21 cellular contexts compared by ENCODE assay signal in genomic region chr2:37458133-37458532, GRCh38.
DNase-seq lines count a peak whose midpoint lies in the region; ATAC-seq and TF ChIP-seq lines count a peak whose summit lies in the region.
"Had no signal": no experiment of that assay in that cellular context is flagged by ENCODE, and none has a peak within 500 bp of the region (broad histone marks: within the 10 kb centered on the region; RNA-seq: fewer than 3 reads in every experiment).

No MANE protein-coding gene starts in this region.

- H3K27ac Mint-ChIP-seq in T-helper 17 cell (peak overlapping the region; percentile 97), immature natural killer cell (peak overlapping the region in 4 of 6 donors; percentile 12 to 86 (median 26))

- no peak overlapping the region for H2AK9ac ChIP-seq in IMR-90 (replicated peaks; ENCODE audit: low read depth, low read length, poor library complexity)

- H3F3A ChIP-seq in smooth muscle cell (ENCODE audit: low read depth): peaks cover 20% of the 10 kb centered on the region

- CTCF ChIA-PET in IMR-90 (lab: Yijun Ruan, JAX): no interaction called here

- peak overlapping the region; percentile 90; the same call in 1 of the 2 replicates for H3K4ac ChIP-seq in IMR-90 (ENCODE audit: low read depth, low read length)

- H3K9me1 ChIP-seq in IMR-90 (ENCODE audit: insufficient read depth, low read length): peaks cover 20% of the 10 kb centered on the region; the same call in 1 of the 2 replicates

- H3K4me2 ChIP-seq in IMR-90 (ENCODE audit: low read depth, low read length) (no peak overlapping the region), smooth muscle cell (peak overlapping the region; percentile 55)
- H3K4me2 ChIP-seq: BLaER1 had no signal

- H4K8ac ChIP-seq in IMR-90 (ENCODE audit: low read depth in 2 of 2, low read length in 2 of 2): peak overlapping the region in 1 of 2 experiments; percentile 17; a peak in 2 of 4 replicates

- H3K9me3 ChIP-seq in IMR-90 (ENCODE audit: control insufficient read depth, insufficient read depth, low read length): no peaks in the 10 kb centered on the region
- no peaks in the 10 kb centered on the region for H3K9me3 ChIP-seq in T-helper 17 cell (ENCODE audit: control insufficient read depth, low read length, poor library complexity, severe bottlenecking)
- no peaks in the 10 kb centered on the region for H3K9me3 ChIP-seq in smooth muscle cell (replicated peaks; ENCODE audit: low read depth)
- H3K9me3 ChIP-seq: Peyer's patch had no signal

- no peak overlapping the region for H3K56ac ChIP-seq in IMR-90 (ENCODE audit: extremely low read depth, insufficient read depth, low read length)

- H4K20me1 ChIP-seq in IMR-90 (ENCODE audit: insufficient read depth, low read length): peaks cover 9% of the 10 kb centered on the region; the same call in 1 of the 2 replicates
- H4K20me1 ChIP-seq in smooth muscle cell (ENCODE audit: low read depth): no peaks in the 10 kb centered on the region
- H4K20me1 ChIP-seq: BLaER1 had no signal

- intact Hi-C loops in IMR-90 (cut with micrococcal nuclease): no loop called here

- H3K14ac ChIP-seq in IMR-90 (replicated peaks; ENCODE audit: low read depth, low read length): no peak overlapping the region; the same call in 1 of the 2 replicates

- no peaks in the 10 kb centered on the region for H3K79me2 ChIP-seq in smooth muscle cell (ENCODE audit: low read depth)

- WGBS in IMR-90 (ENCODE audit: extremely low coverage in 2 of 2, insufficient read length in 1 of 2), 2 experiments: no CpG with 5 or more reads among the region's 2 CpGs
- WGBS in smooth muscle cell (ENCODE audit: low lambda C conversion rate): 100% methylated on average over 2 of the region's 2 CpGs

- dilution Hi-C loops in IMR-90 (cut with HindIII; ENCODE audit: low sequenced_read_pairs, unreplicated experiment): no loop called here

- H4K5ac ChIP-seq in IMR-90 (ENCODE audit: low read depth, low read length): no peak overlapping the region

- in situ Hi-C loops in IMR-90 (cut with MboI; ENCODE audit: low sequenced_read_pairs): no loop called here

- DNase-seq in IMR-90 (no peak), T-helper 17 cell (no peak), immature natural killer cell (no peak), smooth muscle cell (lab: John Stamatoyannopoulos, UW; ENCODE audit: unreplicated experiment) (no peak)
- DNase-seq: ACHN; CD4-positive, alpha-beta memory T cell; GOT3; KBM-7; NCI-H1092; NCI-H1436; NCI-H187 treated with DMSO at 0.1 percent for 48 hours; NCI-H2227 treated with DMSO at 0.1 percent for 48 hours; NCI-H510A treated with DMSO at 0.1 percent for 48 hours; NCI-H774; NK-92 treated with Interleukin-12 subunit alpha and Interleukin-12 subunit beta, amount 100 ng/mL, for 24 hours; Peyer's patch had no signal

- peak overlapping the region; percentile 75 for H2BK5ac ChIP-seq in IMR-90 (ENCODE audit: low read depth, low read length, poor library complexity, severe bottlenecking)

- H3K27me3 Mint-ChIP-seq in T-helper 17 cell (no peaks in the 10 kb centered on the region), immature natural killer cell (ENCODE audit: low read depth in 3 of 3) (peaks cover 0 to 4% (median 2%) of the 10 kb centered on the region in 3 donors)
- H3K27me3 Mint-ChIP-seq: CD4-positive, alpha-beta memory T cell had no signal

- peak overlapping the region; percentile 43; the same call in 1 of the 2 replicates for H3K23ac ChIP-seq in IMR-90 (ENCODE audit: low read depth, low read length)

- H2AK5ac ChIP-seq in IMR-90 (ENCODE audit: low read depth, low read length): peak overlapping the region; percentile 58; the same call in 1 of the 2 replicates

- no peak for TF ChIP-seq POLR2A in IMR-90 (IDR thresholded peaks at IDR 0.05; ENCODE audit: low read depth, low read length)

- H3K4me1 ChIP-seq in IMR-90 (ENCODE audit: control insufficient read depth, insufficient read depth, low read length) (peaks cover 30% of the 10 kb centered on the region), smooth muscle cell (ENCODE audit: low read depth) (peaks cover 15% of the 10 kb centered on the region)
- H3K4me1 ChIP-seq: Peyer's patch had no signal

- no peak overlapping the region for H3K4me3 Mint-ChIP-seq in T-helper 17 cell
- no peak overlapping the region for H3K4me3 Mint-ChIP-seq in immature natural killer cell

- H3K9me3 Mint-ChIP-seq in immature natural killer cell: no peaks in the 10 kb centered on the region

- H3K9ac ChIP-seq in IMR-90 (ENCODE audit: low read depth, low read length) (no peak overlapping the region), smooth muscle cell (ENCODE audit: low read depth) (no peak overlapping the region)
- H3K9ac ChIP-seq: BLaER1 had no signal

- H3K4me3 ChIP-seq in IMR-90 (ENCODE audit: insufficient read depth, low read depth, low read length): no peak overlapping the region
- no peak overlapping the region for H3K4me3 ChIP-seq in smooth muscle cell
- H3K4me3 ChIP-seq: BLaER1, Peyer's patch had no signal

- peak overlapping the region; percentile 0; the same call in 1 of the 2 replicates for H2BK20ac ChIP-seq in IMR-90 (ENCODE audit: low read depth, low read length)

- H3K4me1 Mint-ChIP-seq in T-helper 17 cell: peaks cover 54% of the 10 kb centered on the region
- H3K4me1 Mint-ChIP-seq in immature natural killer cell: peaks cover 67 to 71% of the 10 kb centered on the region in 2 donors

- peak overlapping the region; percentile 6; the same call in 1 of the 2 replicates for H3K18ac ChIP-seq in IMR-90 (ENCODE audit: low read depth, low read length)

- H3K36me3 ChIP-seq in IMR-90 (ENCODE audit: control insufficient read depth, insufficient read depth, low read length) (no peaks in the 10 kb centered on the region), smooth muscle cell (ENCODE audit: low read depth) (no peaks in the 10 kb centered on the region)
- H3K36me3 ChIP-seq: BLaER1, Peyer's patch had no signal

- TF ChIP-seq CTCF in IMR-90 (conservative IDR thresholded peaks at IDR 0.05; ENCODE audit: low read depth, low read length) (no peak), smooth muscle cell (IDR thresholded peaks at IDR 0.05; ENCODE audit: borderline replicate concordance, insufficient read depth, poor library complexity, severe bottlenecking) (no peak)

- H3K36me3 Mint-ChIP-seq in T-helper 17 cell (ENCODE audit: low read depth) (no peaks in the 10 kb centered on the region), immature natural killer cell (no peaks in the 10 kb centered on the region)
- H3K36me3 Mint-ChIP-seq: CD4-positive, alpha-beta memory T cell had no signal

- peak overlapping the region; percentile 16; the same call in 1 of the 2 replicates for H4K91ac ChIP-seq in IMR-90 (ENCODE audit: insufficient read depth, low read depth, low read length)

- H2BK15ac ChIP-seq in IMR-90 (ENCODE audit: low read depth, low read length): peak overlapping the region; percentile 95; the same call in 2 of the 3 replicates

- peaks cover 0 to 6% of the 10 kb centered on the region in 2 experiments; a peak in 2 of 4 replicates for H3K79me1 ChIP-seq in IMR-90 (ENCODE audit: low read depth in 1 of 2, low read length in 2 of 2)

- H2AFZ ChIP-seq in IMR-90 (replicated peaks; ENCODE audit: low read length, poor library complexity) (no peak overlapping the region), smooth muscle cell (ENCODE audit: low read depth) (no peak overlapping the region)

- ATAC-seq in IMR-90 (ENCODE audit: low read depth) (no peak), T-helper 17 cell (no peak), HG03039 (IDR thresholded peaks at IDR 0.05; ENCODE audit: unreplicated experiment) (no peak), GM21529 (IDR thresholded peaks at IDR 0.05; ENCODE audit: unreplicated experiment) (no peak), HG03442 (IDR thresholded peaks at IDR 0.05; ENCODE audit: unreplicated experiment) (no peak)
- ATAC-seq: HCT116 had no signal

- H3K27me3 ChIP-seq in IMR-90 (ENCODE audit: control insufficient read depth, insufficient read depth, low read length): no peaks in the 10 kb centered on the region
- no peaks in the 10 kb centered on the region for H3K27me3 ChIP-seq in smooth muscle cell (ENCODE audit: low read depth)
- H3K27me3 ChIP-seq: BLaER1, Peyer's patch had no signal

- no TSS peak for BruUV-seq in IMR-90 (replicated peaks; lab: Mats Ljungman, UMichigan)

- TF ChIP-seq RAD21 in IMR-90 (IDR thresholded peaks at IDR 0.05; ENCODE audit: low read length): no peak

- H2BK120ac ChIP-seq in IMR-90 (ENCODE audit: low read depth, low read length): peak overlapping the region; percentile 80; the same call in 1 of the 2 replicates

- POLR2A ChIA-PET in IMR-90 (lab: Charles Lee; ENCODE audit: unreplicated experiment): no interaction called here

- H3K27ac ChIP-seq in IMR-90 (ENCODE audit: insufficient read depth, low read length): no peak overlapping the region
- peak overlapping the region; percentile 13 for H3K27ac ChIP-seq in smooth muscle cell (ENCODE audit: low read depth)
- H3K27ac ChIP-seq: BLaER1, Peyer's patch had no signal

TF ChIP-seq in IMR-90, 13 proteins besides CTCF, POLR2A, EP300 and RAD21 (continues in another document):
- no peak for TF ChIP-seq FOS (IDR thresholded peaks at IDR 0.05; ENCODE audit: low read depth, low read length)
- no peak for TF ChIP-seq MXI1 (IDR thresholded peaks at IDR 0.05; ENCODE audit: borderline replicate concordance, low read depth, low read length)
- TF ChIP-seq USF2 (IDR thresholded peaks at IDR 0.05; ENCODE audit: low read depth, low read length): no peak
- no peak for TF ChIP-seq RCOR1 (IDR thresholded peaks at IDR 0.05; ENCODE audit: insufficient replicate concordance, low read length)
- TF ChIP-seq BHLHE40 (IDR thresholded peaks at IDR 0.05; ENCODE audit: low read depth, low read length): no peak
- no peak for TF ChIP-seq RFX5 (IDR thresholded peaks at IDR 0.05; ENCODE audit: low read depth, low read length)
- TF ChIP-seq NFE2L2 (IDR thresholded peaks at IDR 0.05; ENCODE audit: low read depth, low read length): no peak
- no peak for TF ChIP-seq CEBPB (IDR thresholded peaks at IDR 0.05; ENCODE audit: low read depth, low read length)
- no peak for TF ChIP-seq CHD1 (IDR thresholded peaks at IDR 0.05; ENCODE audit: low read depth, low read length)
